ENCODE assay signal across 8 cellular contexts in the genomic region with DNA sequence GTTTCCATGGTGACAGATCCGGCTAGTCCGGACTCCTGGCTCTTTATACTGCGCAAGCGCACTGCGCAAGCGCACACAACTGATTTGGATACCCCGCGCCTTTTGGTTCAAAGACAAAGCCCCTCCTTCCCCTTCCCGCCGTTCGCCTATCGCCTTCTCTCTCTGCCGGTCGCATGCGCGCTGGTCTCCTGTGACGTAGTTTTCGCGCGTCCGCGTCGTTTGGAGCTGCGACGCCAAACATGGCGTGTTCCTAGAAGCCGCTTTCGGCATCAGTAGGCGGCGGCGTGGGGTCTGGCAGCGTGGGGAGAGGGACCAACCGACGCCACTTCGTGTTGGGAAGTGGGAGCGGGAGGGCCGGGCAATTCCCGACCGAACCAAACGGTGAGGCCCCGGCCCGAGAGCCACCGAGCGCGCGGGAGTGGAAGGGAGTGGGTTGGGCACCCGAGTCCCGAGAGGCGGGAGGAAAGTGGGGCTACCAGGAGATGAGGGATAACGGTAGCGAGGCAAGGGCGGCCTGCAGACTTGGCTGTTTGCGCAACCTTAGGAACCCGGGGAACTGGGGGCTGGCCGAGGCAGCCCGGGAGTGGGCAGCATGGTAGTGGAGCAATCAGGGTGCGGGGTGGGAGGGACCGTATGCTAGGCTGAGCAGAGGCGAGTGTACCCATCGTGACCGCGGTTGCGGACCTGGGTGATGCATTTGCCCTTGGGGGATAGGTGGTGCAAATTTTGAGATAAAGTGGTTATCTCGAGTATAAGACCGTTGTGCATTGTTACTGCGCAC. TPM values are rescaled to one million over a fixed set of nuclear protein-coding genes. Genes with fewer than 3 reads are reported as not detected.
A peak's percentile ranks its signal among the peaks of the same experiment; 100 is the strongest.
DNase-seq lines count a peak whose midpoint lies in the region; ATAC-seq, FAIRE-seq and TF ChIP-seq lines count a peak whose summit lies in the region.

A gene (plus strand): TSS at position 215 of the 781 bp plus-strand sequence. CDS start 24,517 bp downstream, outside the sequence.

- peak; percentile 82 for TF ChIP-seq POLR2A in GM18505 (IDR thresholded peaks at IDR 0.05; ENCODE audit: borderline replicate concordance, extremely low read depth, insufficient read depth, insufficient read length)
- TF ChIP-seq POLR2A in uterus (IDR thresholded peaks at IDR 0.05), result peak; percentile 28 to 75

- no peak for TF ChIP-seq CTCF in astrocyte (IDR thresholded peaks at IDR 0.05; ENCODE audit: insufficient read depth, low read depth, low read length)
- TF ChIP-seq CTCF in uterus (IDR thresholded peaks at IDR 0.05), result no peak

- intact Hi-C loops in right cardiac atrium (cut with DNase I) (no loop called here), uterus (cut with DNase I; ENCODE audit: low total_unique reads) (no loop called here)

- H2AFZ ChIP-seq in astrocyte (ENCODE audit: low read depth, low read length), result peak within 1 kb of the TSS; percentile 94

- no peaks in the 10 kb centered on the region for H3K27me3 ChIP-seq in astrocyte (ENCODE audit: insufficient read depth, low read length)
- no peaks in the 10 kb centered on the region for H3K27me3 ChIP-seq in right cardiac atrium (ENCODE audit: control insufficient read depth, insufficient read depth)
- H3K27me3 ChIP-seq in uterus, result no peaks in the 10 kb centered on the region

- H3K27me3 Mint-ChIP-seq in astrocyte (ENCODE audit: low read depth, unreplicated experiment), result no peaks in the 10 kb centered on the region

- H3K36me3 ChIP-seq in astrocyte (ENCODE audit: insufficient read depth, low read length) (no peaks in the 10 kb centered on the region), uterus (no peaks in the 10 kb centered on the region)

- peaks cover 51% of the 10 kb centered on the region for H3K79me2 ChIP-seq in astrocyte (ENCODE audit: insufficient read depth, low read length)

- H3K9ac ChIP-seq in astrocyte (ENCODE audit: low read length), result peak within 1 kb of the TSS; percentile 94

- under 1% methylated on average over 66 of the region's 66 CpGs for WGBS in right cardiac atrium

- peaks cover 6% of the 10 kb centered on the region for H3K4me1 Mint-ChIP-seq in astrocyte (ENCODE audit: low read depth, unreplicated experiment)

- H3K4me1 ChIP-seq in astrocyte (ENCODE audit: insufficient read depth, low read length) (peaks cover 5% of the 10 kb centered on the region), right cardiac atrium (ENCODE audit: control insufficient read depth, insufficient read depth, low read length) (no peaks in the 10 kb centered on the region), uterus (peaks cover 0 to 7% of the 10 kb centered on the region in 2 donors)

- H3K4me3 Mint-ChIP-seq in astrocyte (ENCODE audit: unreplicated experiment), result peak within 1 kb of the TSS; percentile 93

- no peaks in the 10 kb centered on the region for H3K9me3 ChIP-seq in astrocyte (ENCODE audit: insufficient read depth, low read depth, low read length)
- no peaks in the 10 kb centered on the region for H3K9me3 ChIP-seq in right cardiac atrium (ENCODE audit: control insufficient read depth, low read length)
- H3K9me3 ChIP-seq in uterus, result no peaks in the 10 kb centered on the region

- DNase-seq in NCI-H2029 (lab: John Stamatoyannopoulos, UW) (peak; percentile 98), T-helper 22 cell (ENCODE audit: low read depth) (peak; percentile 96), astrocyte (ENCODE audit: low read depth) (peak; percentile 93), right cardiac atrium (peak; percentile 98 to 99 (median 99)), pulmonary artery endothelial cell (ENCODE audit: low read depth, low spot score) (peak; percentile 95), uterus (peak; percentile 98 to 99)

- H3K27ac ChIP-seq in astrocyte (ENCODE audit: low read depth, low read length), result peak within 1 kb of the TSS; percentile 83
- peak within 1 kb of the TSS; percentile 37 for H3K27ac ChIP-seq in right cardiac atrium (ENCODE audit: low read length)
- peak within 1 kb of the TSS; percentile 62 to 75 for H3K27ac ChIP-seq in uterus

- H4K20me1 ChIP-seq in astrocyte (ENCODE audit: insufficient read depth, low read length), result peaks cover 15% of the 10 kb centered on the region

- H3K4me3 ChIP-seq in astrocyte (ENCODE audit: insufficient read depth, low read depth, low read length) (peak within 1 kb of the TSS; percentile 98), right cardiac atrium (ENCODE audit: low read length) (peak within 1 kb of the TSS; percentile 74), uterus (peak within 1 kb of the TSS; percentile 75 to 97)

- peak within 1 kb of the TSS; percentile 99 for H3K4me2 ChIP-seq in astrocyte (ENCODE audit: low read length)

- H3K36me3 Mint-ChIP-seq in astrocyte (ENCODE audit: low read depth, unreplicated experiment), result no peaks in the 10 kb centered on the region

- peak; percentile 89 for FAIRE-seq in astrocyte (lab: Jason Lieb, UNC)

- H3K27ac Mint-ChIP-seq in astrocyte (ENCODE audit: unreplicated experiment), result peak within 1 kb of the TSS; percentile 91

- no peaks in the 10 kb centered on the region for H3K9me3 Mint-ChIP-seq in astrocyte (ENCODE audit: unreplicated experiment)

- ATAC-seq in GM18505 (IDR thresholded peaks at IDR 0.05; ENCODE audit: unreplicated experiment), result peak; percentile 96
- peak; percentile 93 for ATAC-seq in HG02973 (IDR thresholded peaks at IDR 0.05; ENCODE audit: unreplicated experiment)
- ATAC-seq in right cardiac atrium, result peak; percentile 98 to 99

RNA-seq across cellular contexts. Expression of the gene that starts here (rescaled TPM):
- total RNA-seq in astrocyte (24.9 and 31.7 TPM in 2 replicates), right cardiac atrium (10 to 100 TPM; 28.4 to 37.4 (median 32.9) TPM), pulmonary artery endothelial cell (79.0 and 121 TPM in 2 replicates), uterus (10 to 100 TPM; 20.0 to 62.0 (median 45.3) TPM)
- 10.2 TPM for polyA plus RNA-seq in right cardiac atrium

Comparison
In these comparisons a context has a peak if more than half of its experiments do, and no peak if none do; other contexts are left out.
1. Peak in every context shown above with its lines: DNase-seq, ATAC-seq, H3K4me3 ChIP-seq and H3K27ac ChIP-seq.